Comparison of ENCODE assay signal across 8 cellular contexts in the genomic region with DNA sequence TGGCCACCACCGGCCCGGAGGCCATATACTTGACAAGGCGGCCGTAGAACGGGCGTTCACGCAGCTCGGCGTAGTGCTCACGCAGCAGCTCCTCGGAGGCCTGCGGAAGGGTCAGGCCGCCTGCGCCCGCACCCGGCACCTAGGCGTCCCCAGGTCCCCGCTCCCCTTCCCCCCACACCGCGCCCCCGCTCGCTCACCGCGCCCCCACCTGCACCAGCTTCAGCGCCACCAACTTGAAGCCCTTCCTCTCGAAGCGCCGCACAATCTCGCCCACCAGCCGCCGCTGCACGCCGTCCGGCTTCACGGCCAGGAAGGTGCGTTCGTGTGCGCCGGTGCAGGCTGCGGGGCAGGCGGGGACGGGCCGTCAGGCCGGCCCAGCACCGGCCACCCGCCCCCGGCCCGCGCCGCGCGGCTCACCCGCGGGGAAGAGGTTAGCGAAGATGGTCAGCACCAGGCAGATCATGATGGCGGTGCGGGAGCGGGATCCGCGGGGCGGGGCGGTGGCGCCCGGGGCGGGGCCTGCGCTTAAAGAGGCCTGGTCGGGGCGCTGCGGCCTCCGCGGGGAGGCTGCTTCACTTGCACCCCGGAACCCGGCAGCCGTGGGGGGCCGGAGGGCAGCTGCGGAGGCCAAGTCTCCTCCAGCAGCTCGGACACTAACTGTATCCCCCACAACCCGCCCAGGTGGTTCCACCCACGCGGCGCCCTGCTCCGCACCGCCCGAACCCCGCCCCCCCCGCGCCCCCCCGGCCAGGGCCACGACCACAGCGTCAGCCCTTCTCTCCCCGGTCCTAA. TPM values are rescaled to one million over a fixed set of nuclear protein-coding genes. Genes with fewer than 3 reads are reported as not detected.
DNase-seq lines count a peak whose midpoint lies in the region; ATAC-seq and TF ChIP-seq lines count a peak whose summit lies in the region.

A gene (minus strand): TSS at position 472 of the 792 bp plus-strand sequence. CDS start 9 bp downstream, at position 463.

- TF ChIP-seq EP300 in ovary (IDR thresholded peaks at IDR 0.05), result no peak

- H4K20me1 ChIP-seq in SU-DHL-6 (ENCODE audit: low read depth, low read length), result no peaks in the 10 kb centered on the region

- H2AFZ ChIP-seq in SU-DHL-6 (ENCODE audit: low read depth, low read length, severe bottlenecking), result peak within 1 kb of the TSS; percentile 81

- H3K4me3 Mint-ChIP-seq in activated naive CD8-positive, alpha-beta T cell treated with anti-CD3 and anti-CD28 coated beads for 36 hours, result peak within 1 kb of the TSS; percentile 99

- WGBS in ovary, 3 donors, result 0 to 1% (median 1%) methylated on average over 63 to 91 of the region's 91 CpGs

- peaks cover 16% of the 10 kb centered on the region for H3K36me3 Mint-ChIP-seq in activated naive CD8-positive, alpha-beta T cell treated with anti-CD3 and anti-CD28 coated beads for 36 hours

- H3K27ac ChIP-seq in SU-DHL-6 (ENCODE audit: low read depth, low read length), result peak within 1 kb of the TSS; percentile 84
- H3K27ac ChIP-seq in ovary, result peak within 1 kb of the TSS; percentile 39 to 76
- H3K27ac ChIP-seq in temporal lobe (ENCODE audit: low read depth, low read length), result peak within 1 kb of the TSS; percentile 74

- H3K9me3 ChIP-seq in SU-DHL-6 (ENCODE audit: insufficient read depth, low read length) (no peaks in the 10 kb centered on the region), ovary (no peaks in the 10 kb centered on the region)

- peaks cover 10% of the 10 kb centered on the region for H3K4me1 Mint-ChIP-seq in activated naive CD8-positive, alpha-beta T cell treated with anti-CD3 and anti-CD28 coated beads for 36 hours

- TF ChIP-seq CTCF in SU-DHL-6 (IDR thresholded peaks at IDR 0.05; ENCODE audit: insufficient read depth, low read length, poor library complexity, severe bottlenecking) (no peak), ovary (IDR thresholded peaks at IDR 0.05) (no peak)

- no peak for TF ChIP-seq POLR2A in ovary (IDR thresholded peaks at IDR 0.05)

- H3K4me1 ChIP-seq in ovary (ENCODE audit: insufficient read depth), result peaks cover 17% of the 10 kb centered on the region

- H3K9me2 ChIP-seq in SU-DHL-6 (replicated peaks; ENCODE audit: insufficient read depth, low read length), result no peaks in the 10 kb centered on the region

- no peaks in the 10 kb centered on the region for H3K27me3 ChIP-seq in SU-DHL-6 (ENCODE audit: low read length)
- H3K27me3 ChIP-seq in ovary, result no peaks in the 10 kb centered on the region

- DNase-seq in COR-L47 (lab: John Stamatoyannopoulos, UW) (peak; percentile 30), head of caudate nucleus (peak; percentile 65 to 92 (median 84)), ovary (peak; percentile 67 to 86 (median 78))
- DNase-seq in activated naive CD8-positive, alpha-beta T cell treated with anti-CD3 and anti-CD28 coated beads for 36 hours, result peak; percentile 80

- H3K9me3 Mint-ChIP-seq in activated naive CD8-positive, alpha-beta T cell treated with anti-CD3 and anti-CD28 coated beads for 36 hours, result no peaks in the 10 kb centered on the region

- peak; percentile 32 for ATAC-seq in HG02798 (IDR thresholded peaks at IDR 0.05; ENCODE audit: poor library complexity, unreplicated experiment)
- ATAC-seq in HG02884 (IDR thresholded peaks at IDR 0.05; ENCODE audit: unreplicated experiment), result no peak

- H3F3A ChIP-seq in SU-DHL-6 (ENCODE audit: insufficient read depth), result peaks cover 16% of the 10 kb centered on the region; the same call in 1 of the 2 replicates

- peaks cover 3% of the 10 kb centered on the region for H3K27me3 Mint-ChIP-seq in activated naive CD8-positive, alpha-beta T cell treated with anti-CD3 and anti-CD28 coated beads for 36 hours

- peaks cover 16% of the 10 kb centered on the region for H3K79me2 ChIP-seq in SU-DHL-6 (ENCODE audit: insufficient read depth, low read length)

- intact Hi-C loops in head of caudate nucleus (cut with DNase I), result no loop called here
- intact Hi-C loops in ovary (cut with DNase I), result no loop called here

- H3K27ac Mint-ChIP-seq in activated naive CD8-positive, alpha-beta T cell treated with anti-CD3 and anti-CD28 coated beads for 36 hours, result peak within 1 kb of the TSS; percentile 99

- peak within 1 kb of the TSS; percentile 90 for H3K4me3 ChIP-seq in SU-DHL-6 (ENCODE audit: insufficient read depth, low read length, poor library complexity, severe bottlenecking)
- H3K4me3 ChIP-seq in ovary, result peak within 1 kb of the TSS; percentile 92

- no peaks in the 10 kb centered on the region for H3K36me3 ChIP-seq in SU-DHL-6 (ENCODE audit: low read length)
- no peaks in the 10 kb centered on the region for H3K36me3 ChIP-seq in ovary

- H3K9ac ChIP-seq in SU-DHL-6 (ENCODE audit: low read length), result peak within 1 kb of the TSS; percentile 93

- peak within 1 kb of the TSS; percentile 95 for H3K4me2 ChIP-seq in SU-DHL-6 (ENCODE audit: low read depth, low read length, poor library complexity, severe bottlenecking)

RNA-seq across cellular contexts. Expression of the gene that starts here (rescaled TPM):
- total RNA-seq in activated naive CD8-positive, alpha-beta T cell treated with anti-CD3 and anti-CD28 coated beads for 36 hours, result 10 to 100 TPM; 24.5 to 24.9 TPM
- total RNA-seq in ovary (100 to 1,000 TPM in 1 of 7 donors, 10 to 100 TPM in 6; 68.6 to 129 (median 86.8) TPM), temporal lobe (23.8 TPM)
- 100 to 1,000 TPM in 1 of 2 donors, not detected in 1; 128 TPM for polyA plus RNA-seq in ovary

Comparison
In these comparisons a context has a peak if more than half of its experiments do, and no peak if none do; other contexts are left out.
1. DNase-seq: peak in every context shown above with its lines; median percentile 84 in head of caudate nucleus; 80 in activated naive CD8-positive, alpha-beta T cell treated with anti-CD3 and anti-CD28 coated beads for 36 hours; 78 in ovary; 30 in COR-L47.